In the genomic region with DNA sequence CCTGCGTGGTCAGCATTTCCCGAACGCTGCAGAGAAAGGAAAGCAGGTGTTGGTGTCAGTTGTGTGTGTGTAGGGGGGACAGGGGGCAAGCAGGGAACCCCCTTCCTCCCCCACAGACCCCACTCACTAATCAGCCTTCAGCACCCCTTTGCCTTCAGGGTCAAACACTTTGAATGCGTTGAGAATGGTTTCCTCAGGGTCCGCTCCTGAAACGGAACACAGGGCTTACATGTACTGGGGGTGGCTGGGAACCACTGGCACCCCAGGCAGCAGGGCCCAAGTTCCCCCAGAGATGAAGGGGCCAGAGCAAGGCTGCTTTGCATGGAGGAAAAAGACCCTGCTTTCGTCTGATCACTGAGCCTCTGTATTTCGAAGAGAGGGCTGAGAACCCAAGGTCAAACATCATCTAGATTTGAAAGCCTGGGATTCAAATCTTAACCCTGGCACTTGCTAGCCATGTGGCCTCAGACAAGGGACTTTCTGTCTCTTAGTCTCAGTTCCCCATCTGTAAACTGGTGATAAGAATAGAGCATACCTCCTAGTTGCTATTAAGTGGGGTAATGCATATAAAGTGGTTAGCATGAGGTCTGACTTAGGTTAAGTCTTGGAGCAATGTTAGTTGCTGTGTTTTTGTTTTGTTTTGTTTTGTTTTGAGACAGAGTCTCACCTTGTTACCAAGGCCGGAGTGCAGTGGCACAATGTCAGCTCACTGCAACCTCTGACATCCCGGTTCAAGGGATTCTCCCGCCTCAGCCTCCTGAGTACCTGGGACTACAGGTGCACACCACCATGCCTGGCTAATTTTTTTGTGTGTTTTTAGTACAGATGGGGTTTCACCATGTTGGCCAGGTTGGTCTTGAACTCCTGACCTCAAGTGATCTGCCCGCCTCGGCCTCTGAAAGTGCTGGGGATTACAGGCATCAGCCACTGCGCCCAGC, we compare ENCODE assay signal across 1 cellular context.
TF ChIP-seq lines count a peak whose summit lies in the region.

No MANE protein-coding gene starts in this region.

TF ChIP-seq in GM23338, 12 proteins besides CTCF, POLR2A, EP300 and RAD21 (continued from another document):
- TF ChIP-seq, protein P1, sequence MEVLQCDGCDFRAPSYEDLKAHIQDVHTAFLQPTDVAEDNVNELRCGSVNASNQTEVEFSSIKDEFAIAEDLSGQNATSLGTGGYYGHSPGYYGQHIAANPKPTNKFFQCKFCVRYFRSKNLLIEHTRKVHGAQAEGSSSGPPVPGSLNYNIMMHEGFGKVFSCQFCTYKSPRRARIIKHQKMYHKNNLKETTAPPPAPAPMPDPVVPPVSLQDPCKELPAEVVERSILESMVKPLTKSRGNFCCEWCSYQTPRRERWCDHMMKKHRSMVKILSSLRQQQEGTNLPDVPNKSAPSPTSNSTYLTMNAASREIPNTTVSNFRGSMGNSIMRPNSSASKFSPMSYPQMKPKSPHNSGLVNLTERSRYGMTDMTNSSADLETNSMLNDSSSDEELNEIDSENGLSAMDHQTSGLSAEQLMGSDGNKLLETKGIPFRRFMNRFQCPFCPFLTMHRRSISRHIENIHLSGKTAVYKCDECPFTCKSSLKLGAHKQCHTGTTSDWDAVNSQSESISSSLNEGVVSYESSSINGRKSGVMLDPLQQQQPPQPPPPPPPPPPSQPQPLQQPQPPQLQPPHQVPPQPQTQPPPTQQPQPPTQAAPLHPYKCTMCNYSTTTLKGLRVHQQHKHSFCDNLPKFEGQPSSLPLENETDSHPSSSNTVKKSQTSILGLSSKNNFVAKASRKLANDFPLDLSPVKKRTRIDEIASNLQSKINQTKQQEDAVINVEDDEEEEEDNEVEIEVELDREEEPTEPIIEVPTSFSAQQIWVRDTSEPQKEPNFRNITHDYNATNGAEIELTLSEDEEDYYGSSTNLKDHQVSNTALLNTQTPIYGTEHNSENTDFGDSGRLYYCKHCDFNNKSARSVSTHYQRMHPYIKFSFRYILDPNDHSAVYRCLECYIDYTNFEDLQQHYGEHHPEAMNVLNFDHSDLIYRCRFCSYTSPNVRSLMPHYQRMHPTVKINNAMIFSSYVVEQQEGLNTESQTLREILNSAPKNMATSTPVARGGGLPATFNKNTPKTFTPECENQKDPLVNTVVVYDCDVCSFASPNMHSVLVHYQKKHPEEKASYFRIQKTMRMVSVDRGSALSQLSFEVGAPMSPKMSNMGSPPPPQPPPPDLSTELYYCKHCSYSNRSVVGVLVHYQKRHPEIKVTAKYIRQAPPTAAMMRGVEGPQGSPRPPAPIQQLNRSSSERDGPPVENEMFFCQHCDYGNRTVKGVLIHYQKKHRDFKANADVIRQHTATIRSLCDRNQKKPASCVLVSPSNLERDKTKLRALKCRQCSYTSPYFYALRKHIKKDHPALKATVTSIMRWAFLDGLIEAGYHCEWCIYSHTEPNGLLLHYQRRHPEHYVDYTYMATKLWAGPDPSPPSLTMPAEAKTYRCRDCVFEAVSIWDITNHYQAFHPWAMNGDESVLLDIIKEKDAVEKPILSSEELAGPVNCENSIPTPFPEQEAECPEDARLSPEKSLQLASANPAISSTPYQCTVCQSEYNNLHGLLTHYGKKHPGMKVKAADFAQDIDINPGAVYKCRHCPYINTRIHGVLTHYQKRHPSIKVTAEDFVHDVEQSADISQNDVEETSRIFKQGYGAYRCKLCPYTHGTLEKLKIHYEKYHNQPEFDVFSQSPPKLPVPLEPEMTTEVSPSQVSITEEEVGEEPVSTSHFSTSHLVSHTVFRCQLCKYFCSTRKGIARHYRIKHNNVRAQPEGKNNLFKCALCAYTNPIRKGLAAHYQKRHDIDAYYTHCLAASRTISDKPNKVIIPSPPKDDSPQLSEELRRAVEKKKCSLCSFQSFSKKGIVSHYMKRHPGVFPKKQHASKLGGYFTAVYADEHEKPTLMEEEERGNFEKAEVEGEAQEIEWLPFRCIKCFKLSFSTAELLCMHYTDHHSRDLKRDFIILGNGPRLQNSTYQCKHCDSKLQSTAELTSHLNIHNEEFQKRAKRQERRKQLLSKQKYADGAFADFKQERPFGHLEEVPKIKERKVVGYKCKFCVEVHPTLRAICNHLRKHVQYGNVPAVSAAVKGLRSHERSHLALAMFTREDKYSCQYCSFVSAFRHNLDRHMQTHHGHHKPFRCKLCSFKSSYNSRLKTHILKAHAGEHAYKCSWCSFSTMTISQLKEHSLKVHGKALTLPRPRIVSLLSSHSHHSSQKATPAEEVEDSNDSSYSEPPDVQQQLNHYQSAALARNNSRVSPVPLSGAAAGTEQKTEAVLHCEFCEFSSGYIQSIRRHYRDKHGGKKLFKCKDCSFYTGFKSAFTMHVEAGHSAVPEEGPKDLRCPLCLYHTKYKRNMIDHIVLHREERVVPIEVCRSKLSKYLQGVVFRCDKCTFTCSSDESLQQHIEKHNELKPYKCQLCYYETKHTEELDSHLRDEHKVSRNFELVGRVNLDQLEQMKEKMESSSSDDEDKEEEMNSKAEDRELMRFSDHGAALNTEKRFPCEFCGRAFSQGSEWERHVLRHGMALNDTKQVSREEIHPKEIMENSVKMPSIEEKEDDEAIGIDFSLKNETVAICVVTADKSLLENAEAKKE (CRISPR knock-in tag; IDR thresholded peaks at IDR 0.05): no peak
- TF ChIP-seq JUNB (IDR thresholded peaks at IDR 0.05; ENCODE audit: unreplicated experiment): no peak
- no peak for TF ChIP-seq EZH2 (IDR thresholded peaks at IDR 0.05; ENCODE audit: low read depth, unreplicated experiment)
- TF ChIP-seq STAT1 (IDR thresholded peaks at IDR 0.05; ENCODE audit: unreplicated experiment): no peak
- no peak for TF ChIP-seq ZNF331 (CRISPR knock-in tag; IDR thresholded peaks at IDR 0.05; ENCODE audit: low read depth)
- TF ChIP-seq, protein P2, sequence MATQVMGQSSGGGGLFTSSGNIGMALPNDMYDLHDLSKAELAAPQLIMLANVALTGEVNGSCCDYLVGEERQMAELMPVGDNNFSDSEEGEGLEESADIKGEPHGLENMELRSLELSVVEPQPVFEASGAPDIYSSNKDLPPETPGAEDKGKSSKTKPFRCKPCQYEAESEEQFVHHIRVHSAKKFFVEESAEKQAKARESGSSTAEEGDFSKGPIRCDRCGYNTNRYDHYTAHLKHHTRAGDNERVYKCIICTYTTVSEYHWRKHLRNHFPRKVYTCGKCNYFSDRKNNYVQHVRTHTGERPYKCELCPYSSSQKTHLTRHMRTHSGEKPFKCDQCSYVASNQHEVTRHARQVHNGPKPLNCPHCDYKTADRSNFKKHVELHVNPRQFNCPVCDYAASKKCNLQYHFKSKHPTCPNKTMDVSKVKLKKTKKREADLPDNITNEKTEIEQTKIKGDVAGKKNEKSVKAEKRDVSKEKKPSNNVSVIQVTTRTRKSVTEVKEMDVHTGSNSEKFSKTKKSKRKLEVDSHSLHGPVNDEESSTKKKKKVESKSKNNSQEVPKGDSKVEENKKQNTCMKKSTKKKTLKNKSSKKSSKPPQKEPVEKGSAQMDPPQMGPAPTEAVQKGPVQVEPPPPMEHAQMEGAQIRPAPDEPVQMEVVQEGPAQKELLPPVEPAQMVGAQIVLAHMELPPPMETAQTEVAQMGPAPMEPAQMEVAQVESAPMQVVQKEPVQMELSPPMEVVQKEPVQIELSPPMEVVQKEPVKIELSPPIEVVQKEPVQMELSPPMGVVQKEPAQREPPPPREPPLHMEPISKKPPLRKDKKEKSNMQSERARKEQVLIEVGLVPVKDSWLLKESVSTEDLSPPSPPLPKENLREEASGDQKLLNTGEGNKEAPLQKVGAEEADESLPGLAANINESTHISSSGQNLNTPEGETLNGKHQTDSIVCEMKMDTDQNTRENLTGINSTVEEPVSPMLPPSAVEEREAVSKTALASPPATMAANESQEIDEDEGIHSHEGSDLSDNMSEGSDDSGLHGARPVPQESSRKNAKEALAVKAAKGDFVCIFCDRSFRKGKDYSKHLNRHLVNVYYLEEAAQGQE (IDR thresholded peaks at IDR 0.05; ENCODE audit: unreplicated experiment): no peak
- TF ChIP-seq NANOG (IDR thresholded peaks at IDR 0.05; ENCODE audit: borderline replicate concordance): no peak
- no peak for TF ChIP-seq POLR2AphosphoS5 (IDR thresholded peaks at IDR 0.05; ENCODE audit: low read depth)
